In genomic region chr2:115168457-115168856, GRCh38 we compare ENCODE assay signal across 29 cellular contexts.
"Had no signal": no experiment of that assay in that cellular context is flagged by ENCODE, and none has a peak within 500 bp of the region (broad histone marks: within the 10 kb centered on the region; RNA-seq: fewer than 3 reads in every experiment).

No MANE protein-coding gene starts in this region.

- H3K27me3 ChIP-seq: testis, thyroid gland, tibial artery, upper lobe of left lung, uterus, vagina had no signal

- DNase-seq: stimulated activated CD4-positive, alpha-beta T cell treated with anti-CD3 and anti-CD28 coated beads, Interleukin-2, amount 100 ng/mL, for 48 hours; stimulated activated CD4-positive, alpha-beta T cell treated with anti-CD3 and anti-CD28 coated beads, Interleukin-4, amount 100 ng/mL, for 1 hour; stimulated activated CD4-positive, alpha-beta T cell treated with anti-CD3 and anti-CD28 coated beads, Interleukin-4, amount 100 ng/mL, for 24 hours; stimulated activated CD4-positive, alpha-beta T cell treated with anti-CD3 and anti-CD28 coated beads, Interleukin-4, amount 100 ng/mL, for 4 hours; stimulated activated CD8-positive, alpha-beta memory T cell treated with anti-CD3 and anti-CD28 coated beads, Interleukin-4, amount 100 ng/mL, for 48 hours; stimulated activated naive B cell treated with anti-CD40 and anti-IgM and Interleukin-4, amounts not matched to agents 10 μg/mL and 1 μg/mL and 100 μg/mL, for 72 hours; stimulated activated naive CD4-positive, alpha-beta T cell; stimulated activated naive CD4-positive, alpha-beta T cell treated with Interleukin-2 at 50 U/mL for 16 hours; stimulated activated naive CD8-positive, alpha-beta T cell treated with anti-CD3 and anti-CD28 coated beads, Interleukin-15, amount 100 ng/mL, for 72 hours; stimulated activated naive CD8-positive, alpha-beta T cell treated with anti-CD3 and anti-CD28 coated beads, Interleukin-15, Interleukin-2, amounts not matched to agents 100 U/mL and 50 U/mL, for 24 hours; stomach; substantia nigra; testis; thyroid gland; tibial artery; transverse colon; trophoblast cell; upper lobe of left lung; upper lobe of right lung; uterus had no signal

- H3K27ac Mint-ChIP-seq: stimulated activated effector memory CD8-positive, alpha-beta T cell treated with anti-CD3 and anti-CD28 coated beads, Interleukin-12 subunit alpha, Interleukin-12 subunit beta, amount 100 ng/mL, for 72 hours; stimulated activated memory B cell treated with anti-CD40 and anti-IgM and Interleukin-4, amounts not matched to agents 10 μg/mL and 1 μg/mL and 100 μg/mL, for 72 hours; stimulated activated naive B cell treated with anti-CD40 and anti-IgM and Interleukin-4, amounts not matched to agents 10 μg/mL and 1 μg/mL and 100 μg/mL, for 72 hours; stimulated activated naive CD8-positive, alpha-beta T cell treated with anti-CD3 and anti-CD28 coated beads, Interleukin-15, amount 100 ng/mL, for 72 hours; stimulated activated naive CD8-positive, alpha-beta T cell treated with anti-CD3 and anti-CD28 coated beads, Interleukin-15, Interleukin-2, amounts not matched to agents 100 ng/mL and 50 ng/mL, for 24 hours; type B pancreatic cell had no signal

- H3K4me3 ChIP-seq: stomach, suprapubic skin, testis, thoracic aorta, thyroid gland, tibial artery, tibial nerve, transverse colon, upper lobe of left lung, upper lobe of right lung, uterus, vagina had no signal

- H3K36me3 ChIP-seq: stomach, suprapubic skin, thoracic aorta, thyroid gland, tibial artery, tibial nerve, transverse colon, upper lobe of left lung, upper lobe of right lung, uterus, vagina had no signal

- H3K36me3 Mint-ChIP-seq: stimulated activated effector memory CD8-positive, alpha-beta T cell treated with anti-CD3 and anti-CD28 coated beads, Interleukin-12 subunit alpha, Interleukin-12 subunit beta, amount 100 ng/mL, for 72 hours; stimulated activated memory B cell treated with anti-CD40 and anti-IgM and Interleukin-4, amounts not matched to agents 10 μg/mL and 1 μg/mL and 100 μg/mL, for 72 hours; stimulated activated naive B cell treated with anti-CD40 and anti-IgM and Interleukin-4, amounts not matched to agents 10 μg/mL and 1 μg/mL and 100 μg/mL, for 72 hours; type B pancreatic cell had no signal

- H3K4me1 Mint-ChIP-seq: stimulated activated effector memory CD8-positive, alpha-beta T cell treated with anti-CD3 and anti-CD28 coated beads, Interleukin-12 subunit alpha, Interleukin-12 subunit beta, amount 100 ng/mL, for 72 hours; stimulated activated memory B cell treated with anti-CD40 and anti-IgM and Interleukin-4, amounts not matched to agents 10 μg/mL and 1 μg/mL and 100 μg/mL, for 72 hours; stimulated activated naive B cell treated with anti-CD40 and anti-IgM and Interleukin-4, amounts not matched to agents 10 μg/mL and 1 μg/mL and 100 μg/mL, for 72 hours; stimulated activated naive CD8-positive, alpha-beta T cell treated with anti-CD3 and anti-CD28 coated beads, Interleukin-15, amount 100 ng/mL, for 72 hours had no signal

- H3K4me3 Mint-ChIP-seq: stimulated activated effector memory CD8-positive, alpha-beta T cell treated with anti-CD3 and anti-CD28 coated beads, Interleukin-12 subunit alpha, Interleukin-12 subunit beta, amount 100 ng/mL, for 72 hours; stimulated activated memory B cell treated with anti-CD40 and anti-IgM and Interleukin-4, amounts not matched to agents 10 μg/mL and 1 μg/mL and 100 μg/mL, for 72 hours; stimulated activated naive B cell treated with anti-CD40 and anti-IgM and Interleukin-4, amounts not matched to agents 10 μg/mL and 1 μg/mL and 100 μg/mL, for 72 hours; stimulated activated naive CD8-positive, alpha-beta T cell treated with anti-CD3 and anti-CD28 coated beads, Interleukin-15, amount 100 ng/mL, for 72 hours; stimulated activated naive CD8-positive, alpha-beta T cell treated with anti-CD3 and anti-CD28 coated beads, Interleukin-15, Interleukin-2, amounts not matched to agents 100 ng/mL and 50 ng/mL, for 24 hours; type B pancreatic cell had no signal

- H3K9me3 ChIP-seq: suprapubic skin, testis, thoracic aorta, thyroid gland, tibial artery, tibial nerve, transverse colon, upper lobe of left lung, upper lobe of right lung, uterus, vagina had no signal

- H3K4me1 ChIP-seq: stomach, suprapubic skin, testis, thyroid gland, tibial artery, tibial nerve, transverse colon, upper lobe of left lung, upper lobe of right lung, uterus, vagina had no signal

- H3K9me3 Mint-ChIP-seq: stimulated activated naive B cell treated with anti-CD40 and anti-IgM and Interleukin-4, amounts not matched to agents 10 μg/mL and 1 μg/mL and 100 μg/mL, for 72 hours; stimulated activated naive CD8-positive, alpha-beta T cell treated with anti-CD3 and anti-CD28 coated beads, Interleukin-15, amount 100 ng/mL, for 72 hours; stimulated activated naive CD8-positive, alpha-beta T cell treated with anti-CD3 and anti-CD28 coated beads, Interleukin-15, Interleukin-2, amounts not matched to agents 100 ng/mL and 50 ng/mL, for 24 hours; type B pancreatic cell had no signal

- ATAC-seq: stimulated activated effector memory CD8-positive, alpha-beta T cell treated with anti-CD3 and anti-CD28 coated beads, Interleukin-12 subunit alpha, Interleukin-12 subunit beta, amount 100 ng/mL, for 72 hours; stimulated activated memory B cell treated with anti-CD40 and anti-IgM and Interleukin-4, amounts not matched to agents 10 μg/mL and 1 μg/mL and 100 μg/mL, for 72 hours; stimulated activated naive B cell treated with anti-CD40 and anti-IgM and Interleukin-4, amounts not matched to agents 10 μg/mL and 1 μg/mL and 100 μg/mL, for 72 hours; stimulated activated naive CD8-positive, alpha-beta T cell treated with anti-CD3 and anti-CD28 coated beads, Interleukin-15, amount 100 ng/mL, for 72 hours; stimulated activated naive CD8-positive, alpha-beta T cell treated with anti-CD3 and anti-CD28 coated beads, Interleukin-15, Interleukin-2, amounts not matched to agents 100 U/mL and 50 U/mL, for 24 hours; upper lobe of right lung had no signal

- H3K27ac ChIP-seq: stomach, suprapubic skin, testis, thoracic aorta, thyroid gland, tibial artery, tibial nerve, transverse colon, upper lobe of left lung, upper lobe of right lung, uterus, vagina had no signal

- FAIRE-seq: urothelium cell line had no signal
